Comparison of ENCODE assay signal across 1 cellular context in genomic region chr20:38426498-38426897, GRCh38.
TF ChIP-seq lines count a peak whose summit lies in the region.

No MANE protein-coding gene starts in this region.

TF ChIP-seq in liver, 16 proteins besides CTCF, POLR2A, EP300 and RAD21:
- TF ChIP-seq ATF3 (IDR thresholded peaks at IDR 0.05) (no peak), MAX (IDR thresholded peaks at IDR 0.05) (no peak), HNF4A (conservative IDR thresholded peaks at IDR 0.05) (no peak), GABPA (IDR thresholded peaks at IDR 0.05 in 1 of 2, conservative IDR thresholded peaks at IDR 0.05 in 1 of 2) (no peak), ZBTB33 (IDR thresholded peaks at IDR 0.05) (no peak), YY1 (IDR thresholded peaks at IDR 0.05) (no peak), SP1 (IDR thresholded peaks at IDR 0.05) (no peak), JUND (IDR thresholded peaks at IDR 0.05) (no peak), NR2F2 (IDR thresholded peaks at IDR 0.05) (no peak), HNF4G (IDR thresholded peaks at IDR 0.05) (no peak), EGR1 (IDR thresholded peaks at IDR 0.05; ENCODE audit: low read depth in 2 of 2) (no peak), REST (IDR thresholded peaks at IDR 0.05) (no peak), FOXA2 (IDR thresholded peaks at IDR 0.05) (no peak), FOXA1 (IDR thresholded peaks at IDR 0.05) (no peak), RXRA (IDR thresholded peaks at IDR 0.05) (no peak), TAF1 (conservative IDR thresholded peaks at IDR 0.05) (no peak)
